In the genomic region with DNA sequence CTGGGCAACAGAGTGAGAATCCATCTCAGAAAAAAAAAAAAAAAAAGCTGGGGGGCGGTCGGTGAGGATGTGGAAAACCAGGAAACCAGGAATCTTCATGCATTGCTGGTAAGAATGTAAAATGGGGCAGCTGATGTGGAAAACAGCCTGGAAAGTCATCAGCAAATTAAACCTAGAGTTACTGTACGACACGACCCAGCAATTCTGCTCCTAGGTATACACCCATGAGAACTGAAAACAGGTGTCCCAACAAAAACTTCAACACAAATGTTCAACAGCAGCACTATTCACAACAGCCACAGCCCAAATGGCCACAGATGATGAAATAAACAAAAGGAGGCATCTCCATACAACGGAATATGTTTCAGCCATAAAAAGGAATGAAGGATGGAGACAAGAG, we compare ENCODE assay signal across 24 cellular contexts.
"Had no signal": no experiment of that assay in that cellular context is flagged by ENCODE, and none has a peak within 500 bp of the region (broad histone marks: within the 10 kb centered on the region; RNA-seq: fewer than 3 reads in every experiment).

No MANE protein-coding gene starts in this region.

- H3K36me3 ChIP-seq: ovary had no signal

- DNase-seq: activated B cell treated with CpG ODN at 0.5 μM for 24 hours; activated CD4-positive, alpha-beta T cell treated with anti-CD3 and anti-CD28 coated beads for 36 hours; activated naive CD4-positive, alpha-beta T cell; activated naive CD8-positive, alpha-beta T cell treated with anti-CD3 and anti-CD28 coated beads for 36 hours; activated T-cell treated with anti-CD3 and anti-CD28 coated beads for 4 hours; activated T-cell treated with anti-CD3 and anti-CD28 coated beads, Interleukin-2, amount 50 U/mL, for 72 hours; adrenal gland; brain microvascular endothelial cell; cortex of kidney; foreskin fibroblast; naive B cell; ovary; retina; stimulated activated CD4-positive, alpha-beta T cell treated with anti-CD3 and anti-CD28 coated beads, Interleukin-4, amount 100 ng/mL, for 24 hours had no signal

- H3K4me1 ChIP-seq: prostate gland, vagina had no signal

- H3K27me3 Mint-ChIP-seq: activated B cell treated with CpG ODN at 0.5 μM for 24 hours; activated CD4-positive, alpha-beta T cell treated with anti-CD3 and anti-CD28 coated beads for 36 hours; activated naive CD8-positive, alpha-beta T cell treated with anti-CD3 and anti-CD28 coated beads for 36 hours; naive B cell; stimulated activated memory B cell treated with anti-CD40 and anti-IgM and Interleukin-4, amounts not matched to agents 10 μg/mL and 1 μg/mL and 100 μg/mL, for 72 hours; type B pancreatic cell had no signal

- H3K27ac Mint-ChIP-seq: activated B cell treated with CpG ODN at 0.5 μM for 24 hours; activated CD4-positive, alpha-beta T cell treated with anti-CD3 and anti-CD28 coated beads for 36 hours; activated naive CD8-positive, alpha-beta T cell treated with anti-CD3 and anti-CD28 coated beads for 36 hours; activated T-cell treated with anti-CD3 and anti-CD28 coated beads, Interleukin-2, amount 50 U/mL, for 72 hours; mesothelial cell of epicardium; T-helper 2 cell treated with Interferon-gamma antibody and Interleukin-4, amounts not matched to agents 5 μg/mL and 100 μg/mL, for 36 hours; type B pancreatic cell had no signal

- H3K4me3 Mint-ChIP-seq: activated B cell treated with CpG ODN at 0.5 μM for 24 hours; activated CD4-positive, alpha-beta T cell treated with anti-CD3 and anti-CD28 coated beads for 36 hours; activated naive CD8-positive, alpha-beta T cell treated with anti-CD3 and anti-CD28 coated beads for 36 hours; activated T-cell treated with anti-CD3 and anti-CD28 coated beads, Interleukin-2, amount 50 U/mL, for 72 hours; mesothelial cell of epicardium; stimulated activated memory B cell treated with anti-CD40 and anti-IgM and Interleukin-4, amounts not matched to agents 10 μg/mL and 1 μg/mL and 100 μg/mL, for 72 hours; T-helper 2 cell treated with Interferon-gamma antibody and Interleukin-4, amounts not matched to agents 5 μg/mL and 100 μg/mL, for 36 hours; type B pancreatic cell had no signal

- ATAC-seq: activated CD4-positive, alpha-beta T cell treated with anti-CD3 and anti-CD28 coated beads for 36 hours; activated T-cell treated with anti-CD3 and anti-CD28 coated beads, Interleukin-2, amount 50 U/mL, for 72 hours; esophagus mucosa; heart left ventricle; stimulated activated memory B cell treated with anti-CD40 and anti-IgM and Interleukin-4, amounts not matched to agents 10 μg/mL and 1 μg/mL and 100 μg/mL, for 72 hours had no signal

- H3K27me3 ChIP-seq: adrenal gland, ascending aorta, brain microvascular endothelial cell, heart left ventricle, ovary, vagina had no signal

- H3K9me3 ChIP-seq: adrenal gland, ascending aorta, ovary, prostate gland, vagina had no signal

- H3K27ac ChIP-seq: adrenal gland, ascending aorta, brain microvascular endothelial cell, heart left ventricle, ovary, prostate gland, vagina had no signal

- H3K4me3 ChIP-seq: adrenal gland, ascending aorta, heart left ventricle, ovary, prostate gland, skin epidermis, vagina had no signal

- H3K4me1 Mint-ChIP-seq: mesothelial cell of epicardium had no signal
